In the genomic region with DNA sequence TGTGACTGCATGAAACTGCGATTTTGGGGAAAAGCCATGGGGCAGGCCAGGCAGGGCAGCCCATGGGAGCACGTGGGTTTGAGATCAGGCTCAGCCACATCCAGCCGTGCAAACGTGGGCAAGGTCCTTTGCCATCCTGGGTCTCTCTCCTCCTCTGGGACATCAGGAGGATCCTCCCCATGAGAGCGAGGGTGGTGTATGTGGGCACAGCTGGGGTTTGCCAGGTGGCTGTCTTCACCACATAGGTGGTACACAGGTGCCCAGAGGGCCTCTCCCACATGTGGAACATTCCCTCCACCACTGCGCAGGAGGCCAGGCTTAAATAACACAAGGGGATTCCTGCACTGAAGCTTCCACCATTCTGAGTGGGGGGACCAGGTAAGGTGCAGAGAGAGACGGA, we compare ENCODE assay signal across 29 cellular contexts.
DNase-seq lines count a peak whose midpoint lies in the region; ATAC-seq, FAIRE-seq and TF ChIP-seq lines count a peak whose summit lies in the region.
"Had no signal": no experiment of that assay in that cellular context is flagged by ENCODE, and none has a peak within 500 bp of the region (broad histone marks: within the 10 kb centered on the region; RNA-seq: fewer than 3 reads in every experiment).

No MANE protein-coding gene starts in this region.

- H3K9me3 ChIP-seq in HepG2 (ENCODE audit: low read length) (no peaks in the 10 kb centered on the region), right lobe of liver (no peaks in the 10 kb centered on the region), neuronal stem cell (replicated peaks in 1 of 2; ENCODE audit: control insufficient read depth in 2 of 2, insufficient read depth in 1 of 2, low read depth in 1 of 2, low read length in 2 of 2) (no peaks in the 10 kb centered on the region)
- H3K9me3 ChIP-seq: BE2C, BLaER1 had no signal

- in situ Hi-C loops in HepG2 (cut with HindIII; ENCODE audit: extremely low pct_ligation_motif_present, low pct_unique_long_range_greater_than_20kb), result no loop called here

- ATAC-seq in HepG2 (no peak), right lobe of liver (no peak), HG03175 (IDR thresholded peaks at IDR 0.05; ENCODE audit: unreplicated experiment) (no peak)
- ATAC-seq: GM12878 had no signal

- TF ChIP-seq EP300 in HepG2 (IDR thresholded peaks at IDR 0.05; ENCODE audit: low read depth in 2 of 2, low read length in 2 of 2) (no peak), HepG2 (CRISPR knock-in tag; IDR thresholded peaks at IDR 0.05; ENCODE audit: borderline replicate concordance) (no peak)

- no peak overlapping the region for H2AFZ ChIP-seq in HepG2 (ENCODE audit: low read length)
- no peak overlapping the region for H2AFZ ChIP-seq in neuronal stem cell (ENCODE audit: low read length)

- no peak overlapping the region for H2BK5ac ChIP-seq in neuronal stem cell (ENCODE audit: low read length)

- 42% methylated on average over 3 of the region's 7 CpGs for WGBS in HepG2 (ENCODE audit: low lambda C conversion rate)
- WGBS in right lobe of liver (ENCODE audit: insufficient coverage, low coverage, low lambda C conversion rate, missing lambda C conversion rate), result no CpG with 5 or more reads among the region's 7 CpGs
- no CpG with 5 or more reads among the region's 7 CpGs for WGBS in neuronal stem cell (ENCODE audit: extremely low coverage in 2 of 2, insufficient read length in 2 of 2, insufficient replicate concordance in 1 of 2), 2 donors

- peak overlapping the region; percentile 49 for H3K23ac ChIP-seq in neuronal stem cell (ENCODE audit: low read depth, low read length, poor library complexity)

- no peak for TF ChIP-seq POLR2A in HepG2 (IDR thresholded peaks at IDR 0.05; ENCODE audit: insufficient read depth in 1 of 2, low read depth in 2 of 2, low read length in 2 of 2)
- no peak for TF ChIP-seq POLR2A in right lobe of liver (IDR thresholded peaks at IDR 0.05)

- peak overlapping the region; percentile 73 for H2BK15ac ChIP-seq in neuronal stem cell (ENCODE audit: low read length)

- CTCF ChIA-PET in HepG2 (lab: Yijun Ruan, JAX; ENCODE audit: low intra/inter-chr PET ratio, low total read pairs), result no interaction called here

- no peak overlapping the region for H3K27ac Mint-ChIP-seq in chondrocyte (ENCODE audit: unreplicated experiment)
- H3K27ac Mint-ChIP-seq in progenitor cell of endocrine pancreas, result peak overlapping the region; percentile 29
- H3K27ac Mint-ChIP-seq: CD14-positive monocyte; CD4-positive, alpha-beta memory T cell; CD4-positive, CD25-positive, alpha-beta regulatory T cell; CD8-positive, alpha-beta memory T cell had no signal

- H3K4ac ChIP-seq in neuronal stem cell (ENCODE audit: low read length), result no peak overlapping the region

- H3K27me3 Mint-ChIP-seq in chondrocyte (ENCODE audit: low read depth) (no peaks in the 10 kb centered on the region), progenitor cell of endocrine pancreas (peaks cover 4% of the 10 kb centered on the region)
- H3K27me3 Mint-ChIP-seq: CD4-positive, alpha-beta memory T cell; CD4-positive, CD25-positive, alpha-beta regulatory T cell; CD8-positive, alpha-beta memory T cell had no signal

- no peak overlapping the region for H2BK120ac ChIP-seq in neuronal stem cell (ENCODE audit: low read depth, low read length)

- no peaks in the 10 kb centered on the region for H3K79me2 ChIP-seq in HepG2 (ENCODE audit: insufficient read depth, low read length)

- H3K27ac ChIP-seq in HepG2 (ENCODE audit: extremely low read length, insufficient read depth, low read length) (no peak overlapping the region), right lobe of liver (no peak overlapping the region), neuronal stem cell (replicated peaks; ENCODE audit: low read length) (no peak overlapping the region)
- H3K27ac ChIP-seq: BLaER1 had no signal

- H3K4me1 Mint-ChIP-seq in chondrocyte (ENCODE audit: low read depth) (peaks cover 12% of the 10 kb centered on the region), progenitor cell of endocrine pancreas (ENCODE audit: low read depth) (peaks cover 4% of the 10 kb centered on the region)
- H3K4me1 Mint-ChIP-seq: CD14-positive monocyte had no signal

- peak overlapping the region; percentile 78 for H2AK5ac ChIP-seq in neuronal stem cell (ENCODE audit: low read depth, low read length)

- H3K4me1 ChIP-seq in HepG2 (ENCODE audit: insufficient read depth, low read length), result no peaks in the 10 kb centered on the region
- no peaks in the 10 kb centered on the region for H3K4me1 ChIP-seq in right lobe of liver
- H3K4me1 ChIP-seq in neuronal stem cell (ENCODE audit: control insufficient read depth in 2 of 2, insufficient read depth in 1 of 2, low read depth in 1 of 2, low read length in 2 of 2), result peaks cover 0 to 5% of the 10 kb centered on the region in 2 donors
- H3K4me1 ChIP-seq: BE2C, BLaER1 had no signal

- no peaks in the 10 kb centered on the region for H4K20me1 ChIP-seq in HepG2 (ENCODE audit: insufficient read depth, low read length)
- H4K20me1 ChIP-seq: BLaER1 had no signal

- H3K36me3 Mint-ChIP-seq in chondrocyte (ENCODE audit: low read depth), result peaks cover 6% of the 10 kb centered on the region
- H3K36me3 Mint-ChIP-seq in progenitor cell of endocrine pancreas (ENCODE audit: insufficient read depth), result no peaks in the 10 kb centered on the region
- H3K36me3 Mint-ChIP-seq: CD14-positive monocyte; CD4-positive, alpha-beta memory T cell; CD4-positive, CD25-positive, alpha-beta regulatory T cell; CD8-positive, alpha-beta memory T cell had no signal

- no peak overlapping the region for H3K4me3 ChIP-seq in HepG2 (replicated peaks in 1 of 3; ENCODE audit: insufficient read depth in 1 of 3, low read depth in 2 of 3, low read length in 3 of 3)
- no peak overlapping the region for H3K4me3 ChIP-seq in right lobe of liver
- H3K4me3 ChIP-seq in neuronal stem cell (ENCODE audit: low read length in 2 of 2), result no peak overlapping the region
- H3K4me3 ChIP-seq: BLaER1, GM12878 had no signal

- H3K36me3 ChIP-seq in HepG2 (replicated peaks in 1 of 2; ENCODE audit: control insufficient read depth in 1 of 2, insufficient read depth in 2 of 2, low read length in 2 of 2), result no peaks in the 10 kb centered on the region
- no peaks in the 10 kb centered on the region for H3K36me3 ChIP-seq in right lobe of liver
- H3K36me3 ChIP-seq in neuronal stem cell (replicated peaks in 1 of 2; ENCODE audit: control insufficient read depth in 2 of 2, insufficient read depth in 2 of 2, low read length in 2 of 2), result no peaks in the 10 kb centered on the region
- H3K36me3 ChIP-seq: BE2C, BLaER1 had no signal

- no peak overlapping the region for H3K4me3 Mint-ChIP-seq in chondrocyte (ENCODE audit: unreplicated experiment)
- no peak overlapping the region for H3K4me3 Mint-ChIP-seq in progenitor cell of endocrine pancreas (ENCODE audit: low read depth)
- H3K4me3 Mint-ChIP-seq: CD14-positive monocyte; CD4-positive, alpha-beta memory T cell; CD4-positive, CD25-positive, alpha-beta regulatory T cell; CD8-positive, alpha-beta memory T cell had no signal

- POLR2A ChIA-PET in HepG2 (lab: Yijun Ruan, JAX), result no interaction called here

- no peaks in the 10 kb centered on the region for H3K79me1 ChIP-seq in neuronal stem cell (ENCODE audit: low read depth, low read length)

- DNase-seq in HepG2 (ENCODE audit: low spot score) (no peak), right lobe of liver (no peak), chondrocyte (ENCODE audit: low spot score) (peak; percentile 77), neuronal stem cell (ENCODE audit: low spot score) (no peak), progenitor cell of endocrine pancreas (ENCODE audit: low spot score, unreplicated experiment) (no peak), NAMALWA (ENCODE audit: low spot score) (no peak)
- no peak for DNase-seq in activated effector memory CD4-positive, alpha-beta T cell treated with anti-CD3 and anti-CD28 coated beads, Interleukin-2, amount 50 U/mL, for 16 hours
- DNase-seq: 8988T; ACHN; BE2C; C1 segment of cervical spinal cord; CD4-positive, alpha-beta memory T cell; CD4-positive, CD25-positive, alpha-beta regulatory T cell; CD8-positive, alpha-beta memory T cell; COR-L47; DMS 273 treated with DMSO at 0.1 percent for 48 hours; DMS153; DMS53; DMS79; DND-41; EL; GDM1 had no signal

- intact Hi-C loops in HepG2 (cut with micrococcal nuclease; ENCODE audit: unreplicated experiment) (no loop called here), right lobe of liver (cut with DNase I) (no loop called here)

- no TSS peak for BruUV-seq in HepG2 (replicated peaks; lab: Mats Ljungman, UMichigan)

- no peaks in the 10 kb centered on the region for H3K9me3 Mint-ChIP-seq in chondrocyte (ENCODE audit: low read depth)
- no peaks in the 10 kb centered on the region for H3K9me3 Mint-ChIP-seq in progenitor cell of endocrine pancreas (ENCODE audit: low read depth)
- H3K9me3 Mint-ChIP-seq: CD14-positive monocyte; CD4-positive, alpha-beta memory T cell; CD4-positive, CD25-positive, alpha-beta regulatory T cell; CD8-positive, alpha-beta memory T cell had no signal

- H2BK12ac ChIP-seq in neuronal stem cell (ENCODE audit: low read length), result no peak overlapping the region

- H3K4me2 ChIP-seq in HepG2 (ENCODE audit: low read depth, low read length), result no peak overlapping the region
- H3K4me2 ChIP-seq in neuronal stem cell (ENCODE audit: insufficient read depth, low read length, poor library complexity, severe bottlenecking), result no peak overlapping the region
- H3K4me2 ChIP-seq: BLaER1 had no signal

- no peak overlapping the region for H3K9ac ChIP-seq in HepG2 (ENCODE audit: insufficient read depth, low read depth, low read length)
- peak overlapping the region; percentile 51 for H3K9ac ChIP-seq in neuronal stem cell (ENCODE audit: low read depth, low read length, poor library complexity)
- H3K9ac ChIP-seq: BLaER1 had no signal

- no peak for FAIRE-seq in HepG2 (lab: Jason Lieb, UNC)
- FAIRE-seq: A204.1, GM12878, GM12892, GM18507 had no signal

- H3K27me3 ChIP-seq in HepG2 (ENCODE audit: control insufficient read depth in 1 of 2, insufficient read depth in 2 of 2, low read length in 2 of 2) (peaks cover 6 to 11% of the 10 kb centered on the region in 2 experiments; a peak in 4 of 5 replicates), right lobe of liver (no peaks in the 10 kb centered on the region), neuronal stem cell (ENCODE audit: control insufficient read depth in 3 of 3, insufficient read depth in 3 of 3, low read depth in 1 of 3, low read length in 3 of 3) (peaks cover 0 to 25% (median 3%) of the 10 kb centered on the region in 3 experiments)
- H3K27me3 ChIP-seq: BE2C, BLaER1 had no signal

- no peak for TF ChIP-seq RAD21 in HepG2 (CRISPR knock-in tag; IDR thresholded peaks at IDR 0.05)

- peak overlapping the region; percentile 75 for H3K14ac ChIP-seq in neuronal stem cell (ENCODE audit: low read length)

- TF ChIP-seq CTCF in HepG2 (CRISPR knock-in tag; IDR thresholded peaks at IDR 0.05) (no peak), right lobe of liver (IDR thresholded peaks at IDR 0.05) (no peak), chondrocyte (IDR thresholded peaks at IDR 0.05) (no peak), progenitor cell of endocrine pancreas (IDR thresholded peaks at IDR 0.05; ENCODE audit: unreplicated experiment) (no peak)

- H3K18ac ChIP-seq in neuronal stem cell (ENCODE audit: low read length), result peak overlapping the region; percentile 13

- H4K91ac ChIP-seq in neuronal stem cell (ENCODE audit: low read depth, low read length, poor library complexity), result no peak overlapping the region

- no peak overlapping the region for H4K8ac ChIP-seq in neuronal stem cell (ENCODE audit: low read depth, low read length)
